8 cellular contexts compared by ENCODE assay signal in genomic region chr14:39491134-39491541, GRCh38. TPM values are rescaled to one million over a fixed set of nuclear protein-coding genes. Genes with fewer than 3 reads are reported as not detected.
DNase-seq lines count a peak whose midpoint lies in the region; ATAC-seq and TF ChIP-seq lines count a peak whose summit lies in the region.

No MANE protein-coding gene starts in this region.

- H3K36me3 ChIP-seq in osteoblast (ENCODE audit: insufficient read depth, low read length) = no peaks in the 10 kb centered on the region
- H3K36me3 ChIP-seq in WERI-Rb-1 = no peaks in the 10 kb centered on the region

- ATAC-seq in left colon (no peak), GM19328 (IDR thresholded peaks at IDR 0.05; ENCODE audit: unreplicated experiment) (no peak)

- H2AFZ ChIP-seq in osteoblast (ENCODE audit: low read length) = peak overlapping the region; percentile 82

- no peaks in the 10 kb centered on the region for H4K20me1 ChIP-seq in osteoblast (ENCODE audit: insufficient read depth, low read length)

- TF ChIP-seq CTCF in GM13976 (IDR thresholded peaks at IDR 0.05; ENCODE audit: borderline replicate concordance, control extremely low read depth, extremely low read depth, insufficient read depth, missing control alignments) (peak; percentile 15), dorsolateral prefrontal cortex (IDR thresholded peaks at IDR 0.05 in 54 of 56, conservative IDR thresholded peaks at IDR 0.05 in 2 of 56; ENCODE audit: low read depth in 1 of 56, partially characterized antibody in 56 of 56) (peak; percentile 38 to 88 (median 70)), osteoblast (IDR thresholded peaks at IDR 0.05; ENCODE audit: extremely low read depth, low read depth, low read length) (peak; percentile 51), WERI-Rb-1 (IDR thresholded peaks at IDR 0.05; ENCODE audit: low read depth, low read length) (no peak)

- H3K27me3 ChIP-seq in dorsolateral prefrontal cortex (no peaks in the 10 kb centered on the region), osteoblast (ENCODE audit: insufficient read depth, low read length) (no peaks in the 10 kb centered on the region), WERI-Rb-1 (ENCODE audit: insufficient read depth, low read depth, severe bottlenecking) (peaks cover 14% of the 10 kb centered on the region)

- H3K9me3 ChIP-seq in osteoblast (ENCODE audit: low read depth, low read length) (no peaks in the 10 kb centered on the region), WERI-Rb-1 (ENCODE audit: severe bottlenecking) (no peaks in the 10 kb centered on the region)

- peaks cover 16% of the 10 kb centered on the region for H3K4me1 ChIP-seq in osteoblast (ENCODE audit: insufficient read depth, low read length)

- peak overlapping the region in 5 of 59 donors; percentile 0 to 10 (median 7) for H3K4me3 ChIP-seq in dorsolateral prefrontal cortex
- no peak overlapping the region for H3K4me3 ChIP-seq in osteoblast (ENCODE audit: insufficient read depth, low read length)
- H3K4me3 ChIP-seq in WERI-Rb-1 (ENCODE audit: low read depth, low read length) = no peak overlapping the region

- DNase-seq in ACHN (peak; percentile 39), GM13976 (ENCODE audit: low spot score) (no peak), NCI-H69 (lab: John Stamatoyannopoulos, UW) (peak; percentile 70), dorsolateral prefrontal cortex (no peak), osteoblast (ENCODE audit: insufficient read length, low spot score, missing footprints) (no peak), left colon (no peak), WERI-Rb-1 (no peak)

- no peaks in the 10 kb centered on the region for H3K79me2 ChIP-seq in osteoblast (ENCODE audit: insufficient read depth, low read length)

- H3K27ac ChIP-seq in dorsolateral prefrontal cortex (peak overlapping the region in 55 of 59 donors; percentile 2 to 90 (median 71)), osteoblast (ENCODE audit: low read depth, low read length) (peak overlapping the region; percentile 64), WERI-Rb-1 (no peak overlapping the region)

- in situ Hi-C loops in ACHN (cut with HindIII; ENCODE audit: low pct_ligation_motif_present, low pct_unique_long_range_greater_than_20kb, low sequenced_read_pairs) = no loop called here
- in situ Hi-C loops in GM13976 (cut with MboI; ENCODE audit: low sequenced_read_pairs, unreplicated experiment) = no loop called here

- intact Hi-C loops in dorsolateral prefrontal cortex (cut with DNase I) = no loop called here
- intact Hi-C loops in left colon (cut with DNase I, micrococcal nuclease) = no loop called here

- peak overlapping the region; percentile 38 for H3K4me2 ChIP-seq in osteoblast (ENCODE audit: insufficient read depth, low read length)

RNA-seq across cellular contexts. Expression of gene FBXO33, which starts 58.9 kb away (rescaled TPM):
- 10 to 100 TPM; 13.8 to 42.2 (median 27.4) TPM for total RNA-seq in dorsolateral prefrontal cortex
- total RNA-seq in osteoblast = 15.6 and 19.2 TPM in 2 replicates
- 1 to 10 TPM; 6.9 to 9.3 TPM for total RNA-seq in left colon

Comparison
In these comparisons a context has a peak if more than half of its experiments do, and no peak if none do; other contexts are left out.
1. DNase-seq: peak in ACHN (single experiment) and NCI-H69 (single experiment); none in GM13976 (single experiment), dorsolateral prefrontal cortex (0 of 10), osteoblast (single experiment), left colon (0 of 2) and WERI-Rb-1 (single experiment).